8 cellular contexts compared by ENCODE assay signal in the genomic region with DNA sequence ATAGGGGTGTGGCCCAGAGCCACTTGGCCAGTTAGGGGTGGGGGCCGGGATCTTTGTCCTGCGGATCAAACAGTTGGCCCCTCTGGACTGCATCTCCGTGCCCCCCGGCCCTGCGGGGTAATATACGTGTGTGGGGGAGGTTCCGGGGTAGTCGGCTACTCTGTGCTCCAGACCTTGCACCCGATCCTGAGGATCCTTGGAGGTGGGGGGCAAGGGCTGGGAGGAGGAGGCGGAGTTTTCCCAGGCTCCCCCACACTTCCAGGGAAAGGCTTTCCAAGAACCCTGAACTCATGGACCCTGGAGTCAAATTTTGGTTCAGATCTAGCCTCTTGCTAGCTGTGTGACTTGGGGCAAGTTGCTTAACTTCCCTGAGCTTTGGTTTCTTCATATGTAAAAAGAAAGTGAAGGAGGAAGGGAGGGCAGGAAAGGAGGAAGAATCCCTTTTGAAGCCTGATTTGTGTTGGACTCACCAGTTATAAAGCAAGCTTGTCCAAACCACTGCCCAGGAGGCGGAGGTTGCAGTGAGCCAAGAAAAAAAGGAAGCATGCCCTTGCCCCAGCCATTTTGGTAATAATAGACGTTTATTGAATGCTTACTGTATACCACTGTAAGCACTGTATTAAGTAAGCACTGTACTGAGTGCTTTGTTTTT. TPM values are rescaled to one million over a fixed set of nuclear protein-coding genes. Genes with fewer than 3 reads are reported as not detected.
DNase-seq lines count a peak whose midpoint lies in the region; ATAC-seq, FAIRE-seq and TF ChIP-seq lines count a peak whose summit lies in the region.

No MANE protein-coding gene starts in this region.

- H3K4me3 ChIP-seq in fibroblast of villous mesenchyme (ENCODE audit: low read depth, low read length) (peak overlapping the region; percentile 87), pancreas (peak overlapping the region; percentile 65 to 96 (median 72))

- no peaks in the 10 kb centered on the region for H3K9me3 ChIP-seq in pancreas

- H3K4me3 Mint-ChIP-seq in activated naive CD4-positive, alpha-beta T cell treated with anti-CD3 and anti-CD28 coated beads, Interleukin-2, amount 50 U/mL, for 24 hours = peak overlapping the region; percentile 82

- ATAC-seq in pancreas (peak; percentile 4 to 13 (median 8)), GM18873 (IDR thresholded peaks at IDR 0.05; ENCODE audit: low FRiP score, unreplicated experiment) (no peak)

- no peak for TF ChIP-seq CTCF in fibroblast of villous mesenchyme (IDR thresholded peaks at IDR 0.05; ENCODE audit: insufficient read depth, low read depth, low read length)
- TF ChIP-seq CTCF in pancreas (IDR thresholded peaks at IDR 0.05) = no peak

- intact Hi-C loops in pancreas (cut with DNase I) = no loop called here

- H3K27me3 ChIP-seq in pancreas = no peaks in the 10 kb centered on the region

- no peaks in the 10 kb centered on the region for H3K4me1 ChIP-seq in pancreas

- no peaks in the 10 kb centered on the region for H3K9me3 Mint-ChIP-seq in activated naive CD4-positive, alpha-beta T cell treated with anti-CD3 and anti-CD28 coated beads, Interleukin-2, amount 50 U/mL, for 24 hours

- DNase-seq in activated naive CD4-positive, alpha-beta T cell treated with anti-CD3 and anti-CD28 coated beads, Interleukin-2, amount 50 U/mL, for 16 hours = no peak
- DNase-seq in T-helper 9 cell = peak; percentile 8
- peak; percentile 37 for DNase-seq in fibroblast of villous mesenchyme (ENCODE audit: low read depth)
- DNase-seq in pancreas = peak in 1 of 6 donors; percentile 77
- no peak for DNase-seq in NCI-H1930 (lab: John Stamatoyannopoulos, UW)
- no peak for DNase-seq in NCI-H345 (lab: John Stamatoyannopoulos, UW)

- peaks cover 3% of the 10 kb centered on the region for H3K36me3 Mint-ChIP-seq in activated naive CD4-positive, alpha-beta T cell treated with anti-CD3 and anti-CD28 coated beads, Interleukin-2, amount 50 U/mL, for 24 hours

- WGBS in pancreas, 2 donors = 11 to 13% methylated on average over 12 of the region's 12 CpGs

- H3K36me3 ChIP-seq in pancreas = no peaks in the 10 kb centered on the region

- no peak for FAIRE-seq in pancreas (lab: Jason Lieb, UNC)

- peak overlapping the region; percentile 62 to 78 (median 73) for H3K27ac ChIP-seq in pancreas

- H3K4me1 Mint-ChIP-seq in activated naive CD4-positive, alpha-beta T cell treated with anti-CD3 and anti-CD28 coated beads, Interleukin-2, amount 50 U/mL, for 24 hours = peaks cover 6% of the 10 kb centered on the region

- no peaks in the 10 kb centered on the region for H3K27me3 Mint-ChIP-seq in activated naive CD4-positive, alpha-beta T cell treated with anti-CD3 and anti-CD28 coated beads, Interleukin-2, amount 50 U/mL, for 24 hours

- no peak overlapping the region for H3K27ac Mint-ChIP-seq in activated naive CD4-positive, alpha-beta T cell treated with anti-CD3 and anti-CD28 coated beads, Interleukin-2, amount 50 U/mL, for 24 hours

RNA-seq across cellular contexts. Expression of gene MIIP, which starts 0.7 kb away (rescaled TPM):
- total RNA-seq in fibroblast of villous mesenchyme = 32.0 and 34.8 TPM in 2 replicates
- 10 to 100 TPM in 5 of 6 donors, 1 to 10 TPM in 1; 9.3 to 17.8 (median 12.3) TPM for total RNA-seq in pancreas
- polyA plus RNA-seq in pancreas = 10 to 100 TPM; 48.4 to 59.1 TPM

RNA-seq across cellular contexts. Expression of gene MFN2, which starts 39.7 kb away (rescaled TPM):
- total RNA-seq in fibroblast of villous mesenchyme (52.5 and 66.1 TPM in 2 replicates), pancreas (10 to 100 TPM; 20.4 to 34.4 (median 26.0) TPM)
- polyA plus RNA-seq in pancreas = 10 to 100 TPM; 13.7 to 21.7 TPM

RNA-seq across cellular contexts. Expression of gene TNFRSF8, which starts 43.1 kb away (rescaled TPM):
- under 0.01 and 0.86 TPM in 2 replicates for total RNA-seq in fibroblast of villous mesenchyme
- total RNA-seq in pancreas = under 1 TPM in 5 of 6 donors, not detected in 1; 0.08 to 0.72 (median 0.25) TPM
- under 1 TPM; 0.14 to 0.72 TPM for polyA plus RNA-seq in pancreas

Comparison
In these comparisons a context has a peak if more than half of its experiments do, and no peak if none do; other contexts are left out.
1. DNase-seq: peak in T-helper 9 cell (single experiment) and fibroblast of villous mesenchyme (single experiment); none in activated naive CD4-positive, alpha-beta T cell treated with anti-CD3 and anti-CD28 coated beads, Interleukin-2, amount 50 U/mL, for 16 hours (single experiment), NCI-H1930 (0 of 2) and NCI-H345 (single experiment).